ENCODE assay signal across 1 cellular context in the genomic region with DNA sequence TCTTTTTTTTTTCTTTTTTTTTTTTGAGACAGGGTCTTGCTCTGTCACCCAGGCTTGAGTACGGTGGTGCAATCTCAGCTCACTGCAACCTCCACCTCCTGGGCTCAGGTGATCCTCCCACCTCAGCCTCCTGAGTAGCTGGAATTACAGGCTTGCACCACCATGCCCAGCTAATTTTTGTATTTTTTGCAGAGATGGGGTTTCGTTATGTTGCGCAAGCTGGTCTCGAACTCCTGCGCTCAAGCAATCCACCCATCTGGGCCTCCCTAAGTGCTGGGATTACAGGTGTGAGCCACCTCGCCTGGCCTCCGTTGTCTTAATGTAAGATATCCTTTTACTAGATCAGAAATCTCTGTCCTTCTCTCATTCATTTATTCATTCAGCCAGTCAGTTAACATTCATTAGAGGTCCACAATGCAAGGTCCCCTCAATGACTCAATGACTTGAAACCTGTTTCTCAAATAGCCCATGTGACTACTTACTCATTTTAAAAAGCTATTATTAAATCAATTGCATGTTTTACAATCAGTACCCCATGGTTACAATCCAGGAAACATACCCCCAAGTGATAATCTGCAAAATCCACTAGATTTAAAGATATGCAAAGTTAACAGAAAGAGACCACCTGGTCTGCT.
A peak's percentile ranks its signal among the peaks of the same experiment; 100 is the strongest.
TF ChIP-seq lines count a peak whose summit lies in the region.

No MANE protein-coding gene starts in this region.

TF ChIP-seq in GM12878, 131 proteins besides CTCF, POLR2A, EP300 and RAD21:
- TF ChIP-seq ZNF24 (IDR thresholded peaks at IDR 0.05) = peak; percentile 62; the same call in 1 of the 2 replicates
